Comparison of ENCODE assay signal across 29 cellular contexts in genomic region chr2:206204710-206205109, GRCh38.
"Had no signal": no experiment of that assay in that cellular context is flagged by ENCODE, and none has a peak within 500 bp of the region (broad histone marks: within the 10 kb centered on the region; RNA-seq: fewer than 3 reads in every experiment).

No MANE protein-coding gene starts in this region.

- ATAC-seq: effector memory CD8-positive, alpha-beta T cell; heart right ventricle; left cardiac atrium; left lung; mucosa of descending colon; sciatic nerve; stimulated activated naive CD8-positive, alpha-beta T cell treated with anti-CD3 and anti-CD28 coated beads, Interleukin-15, amount 100 ng/mL, for 72 hours; upper lobe of right lung had no signal

- H3K36me3 ChIP-seq: heart right ventricle, left lung, neural progenitor cell, ovary, suprapubic skin, transverse colon, upper lobe of right lung, uterus had no signal

- H3K9ac ChIP-seq: neural progenitor cell had no signal

- H3K36me3 Mint-ChIP-seq: mesothelial cell of epicardium, naive B cell, neural progenitor cell had no signal

- DNase-seq: cortex of kidney; effector memory CD8-positive, alpha-beta T cell; foreskin melanocyte; glutamatergic neuron; heart right ventricle; hippocampal formation; left cardiac atrium; left lung; mesenchymal stem cell; mucosa of descending colon; naive B cell; ovary; stimulated activated CD4-positive, alpha-beta T cell treated with anti-CD3 and anti-CD28 coated beads, Interleukin-12 subunit alpha, Interleukin-12 subunit beta, amount 100 ng/mL, for 4 hours; stimulated activated CD4-positive, alpha-beta T cell treated with anti-CD3 and anti-CD28 coated beads, Interleukin-1b, Interleukin-23, amount 100 ng/mL, for 48 hours; stimulated activated CD4-positive, alpha-beta T cell treated with anti-CD3 and anti-CD28 coated beads, Interleukin-4, amount 100 ng/mL, for 1 hour; stimulated activated CD8-positive, alpha-beta memory T cell treated with anti-CD3 and anti-CD28 coated beads, Interleukin-4, amount 100 ng/mL, for 48 hours; stimulated activated naive CD4-positive, alpha-beta T cell; stimulated activated naive CD8-positive, alpha-beta T cell treated with anti-CD3 and anti-CD28 coated beads, Interleukin-15, amount 100 ng/mL, for 72 hours; transverse colon; upper lobe of right lung; uterus had no signal

- H3K9me3 ChIP-seq: heart right ventricle, left lung, mucosa of descending colon, ovary, suprapubic skin, transverse colon, upper lobe of right lung, uterus had no signal

- H2AFZ ChIP-seq: neural progenitor cell had no signal

- FAIRE-seq: endometrium, islet of Langerhans had no signal

- H3K4me1 Mint-ChIP-seq: nephron; neural progenitor cell; stimulated activated naive CD8-positive, alpha-beta T cell treated with anti-CD3 and anti-CD28 coated beads, Interleukin-15, amount 100 ng/mL, for 72 hours had no signal

- H3K4me1 ChIP-seq: heart right ventricle, left lung, neural progenitor cell, transverse colon, upper lobe of right lung, uterus had no signal

- H3K4me2 ChIP-seq: neural progenitor cell, smooth muscle cell had no signal

- H3K4me3 ChIP-seq: heart right ventricle, left lung, mucosa of descending colon, neural progenitor cell, ovary, smooth muscle cell, suprapubic skin, transverse colon, upper lobe of right lung, uterus had no signal

- H3K9me3 Mint-ChIP-seq: effector memory CD8-positive, alpha-beta T cell; mesothelial cell of epicardium; nephron; neural progenitor cell; stimulated activated naive CD8-positive, alpha-beta T cell treated with anti-CD3 and anti-CD28 coated beads, Interleukin-15, amount 100 ng/mL, for 72 hours had no signal

- H3K27ac Mint-ChIP-seq: effector memory CD8-positive, alpha-beta T cell; mesothelial cell of epicardium; nephron; neural progenitor cell; stimulated activated naive CD8-positive, alpha-beta T cell treated with anti-CD3 and anti-CD28 coated beads, Interleukin-15, amount 100 ng/mL, for 72 hours had no signal

- H3K27ac ChIP-seq: heart right ventricle, left lung, neural progenitor cell, ovary, suprapubic skin, transverse colon, upper lobe of right lung, uterus had no signal

- H3K27me3 ChIP-seq: neural progenitor cell, ovary, suprapubic skin, transverse colon, upper lobe of right lung, uterus had no signal

- H3K4me3 Mint-ChIP-seq: effector memory CD8-positive, alpha-beta T cell; mesothelial cell of epicardium; naive B cell; nephron; neural progenitor cell; stimulated activated naive CD8-positive, alpha-beta T cell treated with anti-CD3 and anti-CD28 coated beads, Interleukin-15, amount 100 ng/mL, for 72 hours had no signal
